In genomic region chr14:77204457-77204796, GRCh38 we compare ENCODE assay signal across 16 cellular contexts. TPM values are rescaled to one million over a fixed set of nuclear protein-coding genes. Genes with fewer than 3 reads are reported as not detected.
A peak's percentile ranks its signal among the peaks of the same experiment; 100 is the strongest.
DNase-seq lines count a peak whose midpoint lies in the region; ATAC-seq and TF ChIP-seq lines count a peak whose summit lies in the region.
"Had no signal": no experiment of that assay in that cellular context is flagged by ENCODE, and none has a peak within 500 bp of the region (broad histone marks: within the 10 kb centered on the region; RNA-seq: fewer than 3 reads in every experiment).

No MANE protein-coding gene starts in this region.

- no peaks in the 10 kb centered on the region for H3K36me3 ChIP-seq in spleen
- H3K36me3 ChIP-seq: adrenal gland, WERI-Rb-1 had no signal

- no peak overlapping the region for H3K4me3 ChIP-seq in spleen
- H3K4me3 ChIP-seq: adrenal gland, K562, SK-N-MC had no signal

- WGBS in spleen, 5 donors, result 67 to 79% (median 70%) methylated on average over 6 of the region's 6 CpGs

- no peaks in the 10 kb centered on the region for H3K4me1 ChIP-seq in spleen
- H3K4me1 ChIP-seq: adrenal gland had no signal

- peaks cover 0 to 40% (median 0%) of the 10 kb centered on the region in 7 donors for H3K27me3 ChIP-seq in spleen (replicated peaks in 1 of 7)
- H3K27me3 ChIP-seq: adrenal gland had no signal

- DNase-seq in COLO668 (lab: John Stamatoyannopoulos, UW; ENCODE audit: unreplicated experiment) (peak; percentile 89), NCI-H1436 treated with DMSO at 0.1 percent for 48 hours (lab: John Stamatoyannopoulos, UW) (peak; percentile 92), NCI-H526 (lab: John Stamatoyannopoulos, UW) (peak; percentile 83 to 85), kidney tubule cell (ENCODE audit: low spot score) (peak; percentile 22), KBM-7 (no peak), activated gamma-delta T cell treated with Interleukin-2 at 50 U/mL for 16 hours (no peak), spleen (no peak)
- DNase-seq: activated CD8-positive, alpha-beta memory T cell treated with anti-CD3 and anti-CD28 coated beads, Interleukin-2, amount 50 U/mL, for 4 hours; NK-92 treated with Interleukin-12 subunit alpha and Interleukin-12 subunit beta, amount 100 ng/mL, for 24 hours; stimulated activated CD4-positive, alpha-beta T cell treated with anti-CD3 and anti-CD28 coated beads, Interleukin-1b, Interleukin-23, amount 100 ng/mL, for 48 hours had no signal

- intact Hi-C loops in spleen (cut with DNase I; ENCODE audit: low total_unique reads), result no loop called here

- no peak overlapping the region for H3K27ac ChIP-seq in spleen
- H3K27ac ChIP-seq: SK-N-MC had no signal

- no peaks in the 10 kb centered on the region for H3K9me3 ChIP-seq in spleen
- H3K9me3 ChIP-seq: adrenal gland had no signal

- no peak for TF ChIP-seq POLR2A in spleen (IDR thresholded peaks at IDR 0.05)

- no peak for TF ChIP-seq CTCF in spleen (IDR thresholded peaks at IDR 0.05 in 8 of 11, conservative IDR thresholded peaks at IDR 0.05 in 3 of 11)

- in situ Hi-C loops in KBM-7 (cut with MboI; ENCODE audit: low pct_unique_long_range_greater_than_20kb, low sequenced_read_pairs), result no loop called here

- ATAC-seq in HG03439 (IDR thresholded peaks at IDR 0.05; ENCODE audit: unreplicated experiment), result no peak
- ATAC-seq: K562 had no signal

RNA-seq across cellular contexts. Expression of gene TMEM63C, which starts 22.8 kb away (rescaled TPM):
- 10 to 100 TPM in 2 of 7 donors, 1 to 10 TPM in 5; 2.8 to 13.4 (median 8.7) TPM for total RNA-seq in spleen
- 1 to 10 TPM in 1 of 3 donors, under 1 TPM in 2; 0.20 to 2.4 (median 0.24) TPM for polyA plus RNA-seq in spleen
- total RNA-seq: K562 had no signal
- polyA plus RNA-seq: AG04450 had no signal

Comparison
In these comparisons a context has a peak if more than half of its experiments do, and no peak if none do; other contexts are left out.
1. DNase-seq: peak in COLO668 (single experiment), NCI-H1436 treated with DMSO at 0.1 percent for 48 hours (single experiment), NCI-H526 (2 of 2) and kidney tubule cell (single experiment); none in KBM-7 (single experiment), activated gamma-delta T cell treated with Interleukin-2 at 50 U/mL for 16 hours (single experiment) and spleen (single experiment).